In genomic region chr13:38210928-38211596, GRCh38 we compare ENCODE assay signal across 14 cellular contexts.
"Had no signal": no experiment of that assay in that cellular context is flagged by ENCODE, and none has a peak within 500 bp of the region (broad histone marks: within the 10 kb centered on the region; RNA-seq: fewer than 3 reads in every experiment).

No MANE protein-coding gene starts in this region.

- H3K27ac ChIP-seq: epithelial cell of prostate, esophagus muscularis mucosa, psoas muscle, right lobe of liver, thoracic aorta, transverse colon had no signal

- DNase-seq: effector memory CD4-positive, alpha-beta T cell; mammary epithelial cell; naive thymus-derived CD4-positive, alpha-beta T cell; nephron progenitor cell; psoas muscle; retina; right lobe of liver; stimulated activated CD4-positive, alpha-beta T cell treated with anti-CD3 and anti-CD28 coated beads, Interleukin-4, amount 100 ng/mL, for 4 hours; stimulated activated naive B cell treated with anti-CD40 and anti-IgM and Interleukin-4, amounts not matched to agents 10 μg/mL and 1 μg/mL and 100 μg/mL, for 72 hours; stimulated activated naive CD8-positive, alpha-beta T cell treated with anti-CD3 and anti-CD28 coated beads, Interleukin-15, amount 100 ng/mL, for 72 hours; transverse colon had no signal

- H3K4me1 Mint-ChIP-seq: naive thymus-derived CD4-positive, alpha-beta T cell; nephron progenitor cell; stimulated activated naive CD8-positive, alpha-beta T cell treated with anti-CD3 and anti-CD28 coated beads, Interleukin-15, amount 100 ng/mL, for 72 hours had no signal

- H3K27me3 Mint-ChIP-seq: stimulated activated naive B cell treated with anti-CD40 and anti-IgM and Interleukin-4, amounts not matched to agents 10 μg/mL and 1 μg/mL and 100 μg/mL, for 72 hours; stimulated activated naive CD8-positive, alpha-beta T cell treated with anti-CD3 and anti-CD28 coated beads, Interleukin-15, amount 100 ng/mL, for 72 hours had no signal

- H3K27ac Mint-ChIP-seq: naive thymus-derived CD4-positive, alpha-beta T cell; nephron progenitor cell; stimulated activated naive B cell treated with anti-CD40 and anti-IgM and Interleukin-4, amounts not matched to agents 10 μg/mL and 1 μg/mL and 100 μg/mL, for 72 hours; stimulated activated naive CD8-positive, alpha-beta T cell treated with anti-CD3 and anti-CD28 coated beads, Interleukin-15, amount 100 ng/mL, for 72 hours had no signal

- H3K36me3 ChIP-seq: esophagus muscularis mucosa, right lobe of liver, thoracic aorta, transverse colon had no signal

- H3K9me3 ChIP-seq: psoas muscle, right lobe of liver, thoracic aorta, transverse colon had no signal

- H3K27me3 ChIP-seq: esophagus muscularis mucosa, right lobe of liver, transverse colon had no signal

- ATAC-seq: naive thymus-derived CD4-positive, alpha-beta T cell; psoas muscle; right lobe of liver; stimulated activated naive B cell treated with anti-CD40 and anti-IgM and Interleukin-4, amounts not matched to agents 10 μg/mL and 1 μg/mL and 100 μg/mL, for 72 hours; stimulated activated naive CD8-positive, alpha-beta T cell treated with anti-CD3 and anti-CD28 coated beads, Interleukin-15, amount 100 ng/mL, for 72 hours had no signal

- H3K4me1 ChIP-seq: esophagus muscularis mucosa, psoas muscle, right lobe of liver, transverse colon had no signal

- H3K4me3 ChIP-seq: esophagus muscularis mucosa, psoas muscle, right lobe of liver, thoracic aorta, transverse colon had no signal

- H3K4me3 Mint-ChIP-seq: naive thymus-derived CD4-positive, alpha-beta T cell; nephron progenitor cell; stimulated activated naive B cell treated with anti-CD40 and anti-IgM and Interleukin-4, amounts not matched to agents 10 μg/mL and 1 μg/mL and 100 μg/mL, for 72 hours; stimulated activated naive CD8-positive, alpha-beta T cell treated with anti-CD3 and anti-CD28 coated beads, Interleukin-15, amount 100 ng/mL, for 72 hours had no signal
